20 cellular contexts compared by ENCODE assay signal in genomic region chr5:94863951-94864350, GRCh38.
A peak's percentile ranks its signal among the peaks of the same experiment; 100 is the strongest.
DNase-seq lines count a peak whose midpoint lies in the region; ATAC-seq, FAIRE-seq and TF ChIP-seq lines count a peak whose summit lies in the region.
"Had no signal": no experiment of that assay in that cellular context is flagged by ENCODE, and none has a peak within 500 bp of the region (broad histone marks: within the 10 kb centered on the region; RNA-seq: fewer than 3 reads in every experiment).

No MANE protein-coding gene starts in this region.

- H3K9me3 ChIP-seq in Karpas-422 (ENCODE audit: low read length) (no peaks in the 10 kb centered on the region), neuron (ENCODE audit: low read length) (no peaks in the 10 kb centered on the region)
- H3K9me3 ChIP-seq: HAP-1 had no signal

- no peaks in the 10 kb centered on the region for H3K9me3 Mint-ChIP-seq in GM23338
- H3K9me3 Mint-ChIP-seq in brain = no peaks in the 10 kb centered on the region
- H3K9me3 Mint-ChIP-seq: CD4-positive, alpha-beta memory T cell; HFFc6 had no signal

- H3K27me3 Mint-ChIP-seq in GM23338 (ENCODE audit: insufficient read depth, low read depth, poor library complexity) (peaks cover 1% of the 10 kb centered on the region), brain (no peaks in the 10 kb centered on the region)

- no peak overlapping the region for H3K9ac ChIP-seq in Karpas-422 (ENCODE audit: low read length)

- H3K27ac ChIP-seq in GM23338 (ENCODE audit: low read depth) (no peak overlapping the region), Karpas-422 (ENCODE audit: low read length) (no peak overlapping the region)
- H3K27ac ChIP-seq: 22Rv1 had no signal

- no peaks in the 10 kb centered on the region for H3K36me3 ChIP-seq in GM23338 (ENCODE audit: insufficient read depth)
- H3K36me3 ChIP-seq in Karpas-422 (ENCODE audit: insufficient read depth, low read length) = no peaks in the 10 kb centered on the region
- H3K36me3 ChIP-seq in neuron (ENCODE audit: insufficient read depth, low read length) = no peaks in the 10 kb centered on the region
- H3K36me3 ChIP-seq: HAP-1 had no signal

- H3K27me3 ChIP-seq in GM23338 (ENCODE audit: insufficient read depth) = no peaks in the 10 kb centered on the region
- H3K27me3 ChIP-seq in Karpas-422 (ENCODE audit: low read length) = no peaks in the 10 kb centered on the region
- no peaks in the 10 kb centered on the region for H3K27me3 ChIP-seq in neuron (ENCODE audit: insufficient read depth, low read length)

- no peaks in the 10 kb centered on the region for H3K79me2 ChIP-seq in GM23338 (replicated peaks; ENCODE audit: insufficient read depth)
- no peaks in the 10 kb centered on the region for H3K79me2 ChIP-seq in Karpas-422 (ENCODE audit: low read length)

- TF ChIP-seq CTCF in GM23338 (conservative IDR thresholded peaks at IDR 0.05; ENCODE audit: low read depth in 2 of 2) (no peak), brain (conservative IDR thresholded peaks at IDR 0.05) (no peak), GM10248 (IDR thresholded peaks at IDR 0.05; ENCODE audit: control extremely low read depth, extremely low read depth, low read depth, missing control alignments) (no peak)

- no peaks in the 10 kb centered on the region for H3K36me3 Mint-ChIP-seq in GM23338 (ENCODE audit: low read depth)
- H3K36me3 Mint-ChIP-seq in brain = no peaks in the 10 kb centered on the region
- H3K36me3 Mint-ChIP-seq: CD4-positive, alpha-beta memory T cell had no signal

- H2AFZ ChIP-seq in GM23338 = no peak overlapping the region
- no peak overlapping the region for H2AFZ ChIP-seq in Karpas-422 (ENCODE audit: low read length)
- peak overlapping the region; percentile 12 for H2AFZ ChIP-seq in neuron (ENCODE audit: low read depth, low read length)

- CTCF ChIA-PET in GM10248 (lab: Yijun Ruan, JAX) = no interaction called here

- H4K20me1 ChIP-seq in GM23338 (replicated peaks; ENCODE audit: insufficient read depth) = no peaks in the 10 kb centered on the region
- no peaks in the 10 kb centered on the region for H4K20me1 ChIP-seq in Karpas-422 (ENCODE audit: insufficient read depth, low read depth, low read length)

- H3K4me1 ChIP-seq in GM23338 (ENCODE audit: insufficient read depth) (peaks cover 38% of the 10 kb centered on the region), Karpas-422 (ENCODE audit: low read length) (no peaks in the 10 kb centered on the region), neuron (ENCODE audit: insufficient read depth, low read length) (peaks cover 32% of the 10 kb centered on the region)

- H3K27ac Mint-ChIP-seq in GM23338 = peak overlapping the region; percentile 28; the same call in 1 of the 2 replicates
- H3K27ac Mint-ChIP-seq in brain = peak overlapping the region in 3 of 5 experiments; percentile 5 to 51 (median 8)
- H3K27ac Mint-ChIP-seq: CD4-positive, alpha-beta memory T cell; HFFc6 had no signal

- ATAC-seq in GM23338 = peak; percentile 71

- POLR2A ChIA-PET in GM10248 (lab: Yijun Ruan, JAX) = no interaction called here

- no peak overlapping the region for H3K4me3 Mint-ChIP-seq in GM23338
- H3K4me3 Mint-ChIP-seq in brain = no peak overlapping the region
- H3K4me3 Mint-ChIP-seq: CD4-positive, alpha-beta memory T cell; HFFc6 had no signal

- peak overlapping the region; percentile 10; the same call in 1 of the 2 replicates for H3K4me2 ChIP-seq in GM23338
- no peak overlapping the region for H3K4me2 ChIP-seq in Karpas-422 (ENCODE audit: low read depth, low read length, poor library complexity, severe bottlenecking)

- DNase-seq in GM23338 (ENCODE audit: low spot score) (no peak), Karpas-422 (peak; percentile 10), GM10248 (ENCODE audit: extremely low spot score) (no peak), frontal cortex (ENCODE audit: low spot score in 2 of 2) (no peak), SKM-1 treated with dmso at 0.1 percent for 144 hours (lab: John Stamatoyannopoulos, UW; ENCODE audit: unreplicated experiment) (no peak), ACHN (no peak)
- DNase-seq: C1 segment of cervical spinal cord; Calu3; CD4-positive, alpha-beta memory T cell; COR-L47; DMS53; DMS79 treated with DMSO at 0.1 percent for 48 hours; GF-D8; HFFc6 had no signal

- in situ Hi-C loops in ACHN (cut with HindIII; ENCODE audit: low pct_ligation_motif_present, low pct_unique_long_range_greater_than_20kb, low sequenced_read_pairs) = no loop called here

- H3F3A ChIP-seq in GM23338 (replicated peaks; ENCODE audit: low read depth) = no peaks in the 10 kb centered on the region

- H3K4me1 Mint-ChIP-seq in GM23338 (peaks cover 39% of the 10 kb centered on the region), brain (peaks cover 21% of the 10 kb centered on the region)
- H3K4me1 Mint-ChIP-seq: CD4-positive, alpha-beta memory T cell had no signal

- no peak overlapping the region for H3K4me3 ChIP-seq in GM23338
- no peak overlapping the region for H3K4me3 ChIP-seq in Karpas-422 (ENCODE audit: low read length)
- no peak overlapping the region for H3K4me3 ChIP-seq in neuron (ENCODE audit: low read length)
- H3K4me3 ChIP-seq: HAP-1 had no signal

- no peak for FAIRE-seq in frontal cortex (lab: Jason Lieb, UNC)
- FAIRE-seq: A204.1, GM12892 had no signal

- no peaks in the 10 kb centered on the region for H3K9me2 ChIP-seq in GM23338 (ENCODE audit: insufficient read depth)
- H3K9me2 ChIP-seq in Karpas-422 (replicated peaks; ENCODE audit: insufficient read depth, low read length) = no peaks in the 10 kb centered on the region

TF ChIP-seq in GM23338, 12 proteins besides CTCF, POLR2A, EP300 and RAD21:
- TF ChIP-seq POLR2AphosphoS5 (IDR thresholded peaks at IDR 0.05; ENCODE audit: low read depth) (no peak), ZNF462 (CRISPR knock-in tag; IDR thresholded peaks at IDR 0.05) (0 out of 2 replicates have a peak, but pooled peaks have one; percentile 2)
TF ChIP-seq in GM23338: peak in this region for 1.
